ENCODE assay signal across 18 cellular contexts in genomic region chr18:58823385-58823784, GRCh38. TPM values are rescaled to one million over a fixed set of nuclear protein-coding genes. Genes with fewer than 3 reads are reported as not detected.
A peak's percentile ranks its signal among the peaks of the same experiment; 100 is the strongest.
DNase-seq lines count a peak whose midpoint lies in the region; ATAC-seq and TF ChIP-seq lines count a peak whose summit lies in the region.
"Had no signal": no experiment of that assay in that cellular context is flagged by ENCODE, and none has a peak within 500 bp of the region (broad histone marks: within the 10 kb centered on the region; RNA-seq: fewer than 3 reads in every experiment).

No MANE protein-coding gene starts in this region.

- intact Hi-C loops in PC-3 (cut with micrococcal nuclease) (no loop called here), spleen (cut with DNase I; ENCODE audit: low total_unique reads) (no loop called here)

- H3K4me1 ChIP-seq in GM23338 (ENCODE audit: insufficient read depth) (peaks cover 10% of the 10 kb centered on the region; the same call in 1 of the 2 replicates), PC-3 (ENCODE audit: insufficient read depth, low read length) (no peaks in the 10 kb centered on the region; the same call in 1 of the 2 replicates), tibial nerve (no peaks in the 10 kb centered on the region), spleen (peaks cover 0 to 6% (median 0%) of the 10 kb centered on the region in 6 donors)
- H3K4me1 ChIP-seq: BE2C had no signal

- H4K20me1 ChIP-seq in GM23338 (replicated peaks; ENCODE audit: insufficient read depth) = no peaks in the 10 kb centered on the region
- H4K20me1 ChIP-seq in PC-3 (ENCODE audit: low read length) = no peaks in the 10 kb centered on the region

- TF ChIP-seq CTCF in GM23338 (conservative IDR thresholded peaks at IDR 0.05; ENCODE audit: low read depth in 2 of 2) (no peak), PC-3 (conservative IDR thresholded peaks at IDR 0.05; ENCODE audit: low read depth, low read length) (no peak), neural crest cell (conservative IDR thresholded peaks at IDR 0.05) (no peak), tibial nerve (IDR thresholded peaks at IDR 0.05) (no peak), spleen (IDR thresholded peaks at IDR 0.05 in 8 of 11, conservative IDR thresholded peaks at IDR 0.05 in 3 of 11) (no peak)

- H3K27ac ChIP-seq in GM23338 (ENCODE audit: low read depth) (no peak overlapping the region), PC-3 (ENCODE audit: low read length) (no peak overlapping the region), tibial nerve (no peak overlapping the region), spleen (no peak overlapping the region)

- H3K9me2 ChIP-seq in GM23338 (ENCODE audit: insufficient read depth) (no peaks in the 10 kb centered on the region), PC-3 (replicated peaks; ENCODE audit: low read length) (no peaks in the 10 kb centered on the region)

- H3K9me3 ChIP-seq in PC-3 (ENCODE audit: low read length) = no peaks in the 10 kb centered on the region
- no peaks in the 10 kb centered on the region for H3K9me3 ChIP-seq in tibial nerve
- H3K9me3 ChIP-seq in spleen = peaks cover 0 to 10% (median 0%) of the 10 kb centered on the region in 8 donors
- H3K9me3 ChIP-seq: BE2C had no signal

- H3K4me2 ChIP-seq in GM23338 (no peak overlapping the region), PC-3 (ENCODE audit: low read length) (no peak overlapping the region)

- H3K9me3 Mint-ChIP-seq in GM23338 = peaks cover 7% of the 10 kb centered on the region; the same call in 2 of the 3 replicates
- H3K9me3 Mint-ChIP-seq in neural crest cell = peaks cover 2% of the 10 kb centered on the region
- H3K9me3 Mint-ChIP-seq: CD8-positive, alpha-beta memory T cell had no signal

- DNase-seq in GM23338 (ENCODE audit: low spot score) = no peak
- no peak for DNase-seq in PC-3
- peak; percentile 19 for DNase-seq in foreskin melanocyte
- DNase-seq in neural crest cell (ENCODE audit: low read depth, low spot score) = no peak
- DNase-seq in DMS53 treated with DMSO at 0.1 percent for 48 hours (lab: John Stamatoyannopoulos, UW; ENCODE audit: unreplicated experiment) = no peak
- no peak for DNase-seq in tibial nerve (ENCODE audit: low spot score in 2 of 2)
- DNase-seq in spleen = no peak
- DNase-seq in NCI-H2227 treated with DMSO at 0.1 percent for 48 hours (lab: John Stamatoyannopoulos, UW) = no peak
- DNase-seq: ACHN; BE2C; C1 segment of cervical spinal cord; CD4-positive, CD25-positive, alpha-beta regulatory T cell; CD8-positive, alpha-beta memory T cell; COR-L47; DMS79; GDM1; H9; IMR-90 had no signal

- H3K36me3 Mint-ChIP-seq in GM23338 (ENCODE audit: low read depth) (peaks cover 9% of the 10 kb centered on the region), neural crest cell (ENCODE audit: low read depth) (peaks cover 2% of the 10 kb centered on the region)
- H3K36me3 Mint-ChIP-seq: CD4-positive, CD25-positive, alpha-beta regulatory T cell; CD8-positive, alpha-beta memory T cell had no signal

- H2AFZ ChIP-seq in GM23338 (peak overlapping the region; percentile 6), PC-3 (ENCODE audit: low read length) (no peak overlapping the region)

- H3F3A ChIP-seq in GM23338 (replicated peaks; ENCODE audit: low read depth) = no peaks in the 10 kb centered on the region
- no peaks in the 10 kb centered on the region for H3F3A ChIP-seq in PC-3 (ENCODE audit: low read length, unreplicated experiment)

- no peak overlapping the region for H3K4me3 ChIP-seq in GM23338
- no peak overlapping the region for H3K4me3 ChIP-seq in PC-3 (ENCODE audit: low read length)
- no peak overlapping the region for H3K4me3 ChIP-seq in tibial nerve
- no peak overlapping the region for H3K4me3 ChIP-seq in spleen

- peaks cover 15% of the 10 kb centered on the region for H3K4me1 Mint-ChIP-seq in GM23338
- H3K4me1 Mint-ChIP-seq in neural crest cell = peaks cover 37% of the 10 kb centered on the region

- CTCF ChIA-PET in PC-3 (lab: Charles Lee) = no interaction called here

- no peak overlapping the region for H3K4me3 Mint-ChIP-seq in GM23338
- no peak overlapping the region for H3K4me3 Mint-ChIP-seq in neural crest cell
- H3K4me3 Mint-ChIP-seq: CD4-positive, CD25-positive, alpha-beta regulatory T cell; CD8-positive, alpha-beta memory T cell; H9 had no signal

- no peak overlapping the region for H3K9ac ChIP-seq in PC-3 (ENCODE audit: low read length)

- no TSS peak for BruUV-seq in PC-3 (replicated peaks; lab: Mats Ljungman, UMichigan)

- ATAC-seq in GM23338 (no peak), PC-3 (peak; percentile 69)

- POLR2A ChIA-PET in PC-3 (lab: Charles Lee; ENCODE audit: unreplicated experiment) = no interaction called here

- WGBS in tibial nerve, 2 donors = 53 to 56% methylated on average over 4 of the region's 4 CpGs
- WGBS in spleen, 5 donors = 76 to 87% (median 80%) methylated on average over 4 of the region's 4 CpGs

- H3K79me2 ChIP-seq in GM23338 (replicated peaks; ENCODE audit: insufficient read depth) (no peaks in the 10 kb centered on the region), PC-3 (ENCODE audit: low read length) (no peaks in the 10 kb centered on the region)

- TF ChIP-seq POLR2A in tibial nerve (IDR thresholded peaks at IDR 0.05) (no peak), spleen (IDR thresholded peaks at IDR 0.05) (no peak)

- TF ChIP-seq EP300 in tibial nerve (IDR thresholded peaks at IDR 0.05) = no peak

- H3K27me3 Mint-ChIP-seq in GM23338 (ENCODE audit: insufficient read depth, low read depth, poor library complexity) = peaks cover 4% of the 10 kb centered on the region
- H3K27me3 Mint-ChIP-seq in neural crest cell (ENCODE audit: low read depth) = no peaks in the 10 kb centered on the region

- H3K27me3 ChIP-seq in GM23338 (ENCODE audit: insufficient read depth) (no peaks in the 10 kb centered on the region), PC-3 (ENCODE audit: low read length) (no peaks in the 10 kb centered on the region), tibial nerve (no peaks in the 10 kb centered on the region), spleen (replicated peaks in 1 of 7) (peaks cover 0 to 20% (median 0%) of the 10 kb centered on the region in 7 donors)
- H3K27me3 ChIP-seq: BE2C had no signal

- H3K36me3 ChIP-seq in GM23338 (ENCODE audit: insufficient read depth) (no peaks in the 10 kb centered on the region), PC-3 (ENCODE audit: low read depth, low read length) (no peaks in the 10 kb centered on the region), tibial nerve (no peaks in the 10 kb centered on the region), spleen (no peaks in the 10 kb centered on the region)
- H3K36me3 ChIP-seq: BE2C had no signal

- no peak overlapping the region for H3K27ac Mint-ChIP-seq in GM23338
- H3K27ac Mint-ChIP-seq in neural crest cell (ENCODE audit: unreplicated experiment) = peak overlapping the region; percentile 55
- H3K27ac Mint-ChIP-seq: CD4-positive, CD25-positive, alpha-beta regulatory T cell; CD8-positive, alpha-beta memory T cell had no signal

TF ChIP-seq in GM23338, 12 proteins besides CTCF, POLR2A, EP300 and RAD21 (continues in another document):
- TF ChIP-seq NANOG (IDR thresholded peaks at IDR 0.05; ENCODE audit: borderline replicate concordance) (no peak), JUNB (IDR thresholded peaks at IDR 0.05; ENCODE audit: unreplicated experiment) (no peak), STAT1 (IDR thresholded peaks at IDR 0.05; ENCODE audit: unreplicated experiment) (no peak), ETS1 (IDR thresholded peaks at IDR 0.05) (no peak), CREB1 (CRISPR knock-in tag; IDR thresholded peaks at IDR 0.05; ENCODE audit: low read depth) (no peak)

RNA-seq across cellular contexts. Expression of gene ZNF532, which starts 41.3 kb away (rescaled TPM):
- 216 and 225 TPM in 2 replicates for total RNA-seq in GM23338 (2014; rRNA removed; shearing (Covaris generic))
- polyA plus RNA-seq in GM23338 (2016; fragmentation: Nextera tagmentation; extraction: Ambion mirVana) (49.8 and 51.5 TPM in 2 replicates), spleen (10 to 100 TPM in 1 of 3 donors, 1 to 10 TPM in 2; 5.2 to 12.1 (median 9.8) TPM)
- total RNA-seq in PC-3 (2014; rRNA removed) (47.3 and 62.6 TPM in 2 replicates), neural crest cell (171 and 180 TPM in 2 replicates), tibial nerve (100 to 1,000 TPM in 3 of 4 donors, 10 to 100 TPM in 1; 98.7 to 125 (median 113) TPM), spleen (10 to 100 TPM; 40.0 to 64.8 (median 47.2) TPM)
